In the genomic region with DNA sequence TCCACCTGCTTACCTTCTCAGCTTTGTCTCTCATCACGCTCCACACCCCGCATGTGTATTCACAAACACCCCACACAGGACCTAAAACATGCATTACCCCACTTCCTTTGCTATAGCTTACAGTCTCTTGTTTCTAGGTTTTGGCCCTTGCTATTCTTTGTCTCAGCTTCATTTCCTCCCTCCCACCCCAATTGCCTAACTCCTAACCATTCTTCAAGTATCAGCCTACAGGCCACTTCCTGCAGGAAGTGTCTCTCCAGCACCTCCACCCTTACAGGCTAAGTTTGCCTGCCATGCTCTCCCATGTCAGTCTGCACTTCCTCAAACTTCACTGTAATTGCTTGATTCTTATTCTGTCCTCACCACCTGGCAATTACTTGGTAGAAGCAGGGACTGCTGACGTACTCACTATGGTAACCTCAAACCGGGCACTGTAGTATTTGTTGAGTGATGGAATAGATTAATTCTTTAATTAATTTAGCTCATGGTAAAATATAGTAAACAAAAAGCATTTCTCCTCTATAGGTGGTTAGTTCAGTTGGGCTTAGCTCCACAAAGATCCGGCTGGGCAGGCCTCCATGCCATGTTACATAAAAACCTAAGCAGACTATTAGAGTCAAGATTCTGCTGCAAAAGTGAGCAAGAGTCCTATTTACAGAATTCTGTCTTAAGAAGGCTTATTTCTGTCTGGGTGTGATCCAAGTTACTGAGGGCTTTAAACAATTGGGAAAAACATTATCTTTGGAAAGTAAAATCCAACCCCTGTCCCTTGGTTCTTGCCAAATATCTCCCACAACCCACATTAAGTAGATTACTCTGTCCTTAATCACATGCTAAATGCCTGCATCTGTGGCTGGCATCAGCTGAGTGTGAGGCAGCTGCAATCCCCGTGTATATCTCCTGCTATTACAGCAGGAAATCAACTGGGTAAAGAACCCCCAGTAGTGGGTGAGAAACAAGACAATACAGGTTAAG, we compare ENCODE assay signal across 8 cellular contexts.
A peak's percentile ranks its signal among the peaks of the same experiment; 100 is the strongest.
DNase-seq lines count a peak whose midpoint lies in the region; ATAC-seq and TF ChIP-seq lines count a peak whose summit lies in the region.

No MANE protein-coding gene starts in this region.

- ATAC-seq in DND-41 (ENCODE audit: insufficient read depth, low read depth) (peak; percentile 87), HG02642 (IDR thresholded peaks at IDR 0.05; ENCODE audit: poor library complexity, unreplicated experiment) (peak; percentile 39), GM23338 (no peak)

- H3K27me3 Mint-ChIP-seq in immature natural killer cell (ENCODE audit: low read depth in 3 of 3) (peaks cover 0 to 3% (median 0%) of the 10 kb centered on the region in 3 donors), GM23338 (ENCODE audit: insufficient read depth, low read depth, poor library complexity) (no peaks in the 10 kb centered on the region)

- intact Hi-C loops in thyroid gland (cut with DNase I) = no loop called here

- no peaks in the 10 kb centered on the region for H3K9me3 ChIP-seq in DND-41 (ENCODE audit: insufficient read depth, low read length, severe bottlenecking)
- H3K9me3 ChIP-seq in thyroid gland = no peaks in the 10 kb centered on the region

- H3K4me1 ChIP-seq in DND-41 (ENCODE audit: insufficient read depth, low read length) (no peaks in the 10 kb centered on the region), GM23338 (ENCODE audit: insufficient read depth) (no peaks in the 10 kb centered on the region), thyroid gland (no peaks in the 10 kb centered on the region)

- H3K4me3 Mint-ChIP-seq in immature natural killer cell = peak overlapping the region; percentile 59 to 87 (median 80)
- H3K4me3 Mint-ChIP-seq in GM23338 = no peak overlapping the region

- peaks cover 2% of the 10 kb centered on the region; the same call in 1 of the 2 replicates for H3K9me2 ChIP-seq in GM23338 (ENCODE audit: insufficient read depth)

- H3K4me2 ChIP-seq in DND-41 (ENCODE audit: insufficient read depth, low read length) (no peak overlapping the region), GM23338 (no peak overlapping the region)

- H3K27ac Mint-ChIP-seq in immature natural killer cell = peak overlapping the region; percentile 87 to 96 (median 93)
- no peak overlapping the region for H3K27ac Mint-ChIP-seq in GM23338

- H3K9ac ChIP-seq in DND-41 (ENCODE audit: low read depth, low read length) = no peak overlapping the region

- H3K9me3 Mint-ChIP-seq in immature natural killer cell (no peaks in the 10 kb centered on the region), GM23338 (no peaks in the 10 kb centered on the region)

- H3K79me2 ChIP-seq in DND-41 (ENCODE audit: insufficient read depth, low read length) = no peaks in the 10 kb centered on the region
- H3K79me2 ChIP-seq in GM23338 (replicated peaks; ENCODE audit: insufficient read depth) = no peaks in the 10 kb centered on the region

- H3K4me3 ChIP-seq in DND-41 (ENCODE audit: low read depth in 1 of 2, low read length in 2 of 2) = no peak overlapping the region
- H3K4me3 ChIP-seq in GM23338 = no peak overlapping the region
- H3K4me3 ChIP-seq in thyroid gland (replicated peaks in 1 of 3) = no peak overlapping the region

- H4K20me1 ChIP-seq in DND-41 (ENCODE audit: insufficient read depth, low read length) (no peaks in the 10 kb centered on the region), GM23338 (replicated peaks; ENCODE audit: insufficient read depth) (no peaks in the 10 kb centered on the region)

- TF ChIP-seq CTCF in DND-41 (IDR thresholded peaks at IDR 0.05; ENCODE audit: borderline replicate concordance, extremely low read depth, low read length, poor library complexity, severe bottlenecking) = no peak
- no peak for TF ChIP-seq CTCF in GM23338 (conservative IDR thresholded peaks at IDR 0.05; ENCODE audit: low read depth in 2 of 2)
- TF ChIP-seq CTCF in thyroid gland (IDR thresholded peaks at IDR 0.05) = no peak

- peaks cover 57 to 61% of the 10 kb centered on the region in 2 donors for H3K4me1 Mint-ChIP-seq in immature natural killer cell
- peaks cover 3% of the 10 kb centered on the region for H3K4me1 Mint-ChIP-seq in GM23338

- no peaks in the 10 kb centered on the region for H3K27me3 ChIP-seq in DND-41 (ENCODE audit: insufficient read depth, low read length, poor library complexity)
- no peaks in the 10 kb centered on the region for H3K27me3 ChIP-seq in GM23338 (ENCODE audit: insufficient read depth)
- no peaks in the 10 kb centered on the region for H3K27me3 ChIP-seq in thyroid gland

- H3K27ac ChIP-seq in DND-41 (ENCODE audit: low read length) (no peak overlapping the region), GM23338 (ENCODE audit: low read depth) (no peak overlapping the region), thyroid gland (no peak overlapping the region)

- DNase-seq in DND-41 (peak; percentile 20), SK-MEL-5 (ENCODE audit: low read depth, low spot score) (peak; percentile 76), immature natural killer cell (peak; percentile 40 to 44 (median 41)), activated gamma-delta T cell (lab: John Stamatoyannopoulos, UW) (no peak), GM23338 (ENCODE audit: low spot score) (no peak), thyroid gland (no peak), cortex of kidney (lab: John Stamatoyannopoulos, UW) (no peak)

- TF ChIP-seq POLR2A in thyroid gland (IDR thresholded peaks at IDR 0.05) = no peak

- H2AFZ ChIP-seq in DND-41 (ENCODE audit: low read depth, low read length) (no peak overlapping the region; the same call in 1 of the 2 replicates), GM23338 (no peak overlapping the region)

- in situ Hi-C loops in SK-MEL-5 (cut with HindIII; ENCODE audit: low pct_unique_long_range_greater_than_20kb, low sequenced_read_pairs) = no loop called here

- no peaks in the 10 kb centered on the region for H3K36me3 Mint-ChIP-seq in immature natural killer cell
- no peaks in the 10 kb centered on the region for H3K36me3 Mint-ChIP-seq in GM23338 (ENCODE audit: low read depth)

- H3K36me3 ChIP-seq in DND-41 (ENCODE audit: insufficient read depth, low read length) = no peaks in the 10 kb centered on the region
- H3K36me3 ChIP-seq in GM23338 (ENCODE audit: insufficient read depth) = no peaks in the 10 kb centered on the region
- H3K36me3 ChIP-seq in thyroid gland = no peaks in the 10 kb centered on the region

- H3F3A ChIP-seq in GM23338 (replicated peaks; ENCODE audit: low read depth) = no peaks in the 10 kb centered on the region

- 53 to 59% methylated on average over 6 of the region's 6 CpGs for WGBS in thyroid gland, 2 donors

TF ChIP-seq in GM23338, 12 proteins besides CTCF, POLR2A, EP300 and RAD21:
- TF ChIP-seq EZH2phosphoT487 (IDR thresholded peaks at IDR 0.05; ENCODE audit: unreplicated experiment) = no peak
- TF ChIP-seq, protein P1, sequence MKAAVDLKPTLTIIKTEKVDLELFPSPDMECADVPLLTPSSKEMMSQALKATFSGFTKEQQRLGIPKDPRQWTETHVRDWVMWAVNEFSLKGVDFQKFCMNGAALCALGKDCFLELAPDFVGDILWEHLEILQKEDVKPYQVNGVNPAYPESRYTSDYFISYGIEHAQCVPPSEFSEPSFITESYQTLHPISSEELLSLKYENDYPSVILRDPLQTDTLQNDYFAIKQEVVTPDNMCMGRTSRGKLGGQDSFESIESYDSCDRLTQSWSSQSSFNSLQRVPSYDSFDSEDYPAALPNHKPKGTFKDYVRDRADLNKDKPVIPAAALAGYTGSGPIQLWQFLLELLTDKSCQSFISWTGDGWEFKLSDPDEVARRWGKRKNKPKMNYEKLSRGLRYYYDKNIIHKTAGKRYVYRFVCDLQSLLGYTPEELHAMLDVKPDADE (IDR thresholded peaks at IDR 0.05) = no peak
- TF ChIP-seq ZNF114 (CRISPR knock-in tag; IDR thresholded peaks at IDR 0.05) = no peak
- no peak for TF ChIP-seq STAT1 (IDR thresholded peaks at IDR 0.05; ENCODE audit: unreplicated experiment)
- TF ChIP-seq, protein P2, sequence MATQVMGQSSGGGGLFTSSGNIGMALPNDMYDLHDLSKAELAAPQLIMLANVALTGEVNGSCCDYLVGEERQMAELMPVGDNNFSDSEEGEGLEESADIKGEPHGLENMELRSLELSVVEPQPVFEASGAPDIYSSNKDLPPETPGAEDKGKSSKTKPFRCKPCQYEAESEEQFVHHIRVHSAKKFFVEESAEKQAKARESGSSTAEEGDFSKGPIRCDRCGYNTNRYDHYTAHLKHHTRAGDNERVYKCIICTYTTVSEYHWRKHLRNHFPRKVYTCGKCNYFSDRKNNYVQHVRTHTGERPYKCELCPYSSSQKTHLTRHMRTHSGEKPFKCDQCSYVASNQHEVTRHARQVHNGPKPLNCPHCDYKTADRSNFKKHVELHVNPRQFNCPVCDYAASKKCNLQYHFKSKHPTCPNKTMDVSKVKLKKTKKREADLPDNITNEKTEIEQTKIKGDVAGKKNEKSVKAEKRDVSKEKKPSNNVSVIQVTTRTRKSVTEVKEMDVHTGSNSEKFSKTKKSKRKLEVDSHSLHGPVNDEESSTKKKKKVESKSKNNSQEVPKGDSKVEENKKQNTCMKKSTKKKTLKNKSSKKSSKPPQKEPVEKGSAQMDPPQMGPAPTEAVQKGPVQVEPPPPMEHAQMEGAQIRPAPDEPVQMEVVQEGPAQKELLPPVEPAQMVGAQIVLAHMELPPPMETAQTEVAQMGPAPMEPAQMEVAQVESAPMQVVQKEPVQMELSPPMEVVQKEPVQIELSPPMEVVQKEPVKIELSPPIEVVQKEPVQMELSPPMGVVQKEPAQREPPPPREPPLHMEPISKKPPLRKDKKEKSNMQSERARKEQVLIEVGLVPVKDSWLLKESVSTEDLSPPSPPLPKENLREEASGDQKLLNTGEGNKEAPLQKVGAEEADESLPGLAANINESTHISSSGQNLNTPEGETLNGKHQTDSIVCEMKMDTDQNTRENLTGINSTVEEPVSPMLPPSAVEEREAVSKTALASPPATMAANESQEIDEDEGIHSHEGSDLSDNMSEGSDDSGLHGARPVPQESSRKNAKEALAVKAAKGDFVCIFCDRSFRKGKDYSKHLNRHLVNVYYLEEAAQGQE (IDR thresholded peaks at IDR 0.05; ENCODE audit: unreplicated experiment) = no peak
- no peak for TF ChIP-seq ZNF331 (CRISPR knock-in tag; IDR thresholded peaks at IDR 0.05; ENCODE audit: low read depth)
- no peak for TF ChIP-seq EZH2 (IDR thresholded peaks at IDR 0.05; ENCODE audit: low read depth, unreplicated experiment)
- TF ChIP-seq POLR2AphosphoS5 (IDR thresholded peaks at IDR 0.05; ENCODE audit: low read depth) = no peak
- no peak for TF ChIP-seq NANOG (IDR thresholded peaks at IDR 0.05; ENCODE audit: borderline replicate concordance)
TF ChIP-seq in GM23338: peak in this region for 0.

Comparison
In these comparisons a context has a peak if more than half of its experiments do, and no peak if none do; other contexts are left out.
1. DNase-seq: peak in DND-41 (single experiment), SK-MEL-5 (single experiment) and immature natural killer cell (3 of 3); none in activated gamma-delta T cell (single experiment), GM23338 (single experiment), thyroid gland (0 of 2) and cortex of kidney (single experiment).